ENCODE assay signal across 21 cellular contexts in genomic region chr7:112502700-112503099, GRCh38.
"Had no signal": no experiment of that assay in that cellular context is flagged by ENCODE, and none has a peak within 500 bp of the region (broad histone marks: within the 10 kb centered on the region; RNA-seq: fewer than 3 reads in every experiment).

No MANE protein-coding gene starts in this region.

- H3K36me3 Mint-ChIP-seq: immature natural killer cell; mesothelial cell of epicardium; naive thymus-derived CD4-positive, alpha-beta T cell had no signal

- H3K4me1 Mint-ChIP-seq: immature natural killer cell; naive thymus-derived CD4-positive, alpha-beta T cell had no signal

- H3K27ac Mint-ChIP-seq: immature natural killer cell; mesothelial cell of epicardium; naive thymus-derived CD4-positive, alpha-beta T cell had no signal

- H3K9me3 Mint-ChIP-seq: immature natural killer cell; mesothelial cell of epicardium; naive thymus-derived CD4-positive, alpha-beta T cell had no signal

- H3K36me3 ChIP-seq: colonic mucosa, gastroesophageal sphincter, heart left ventricle, left lung, lower lobe of right lung had no signal

- ATAC-seq: gastroesophageal sphincter; heart left ventricle; left lung; left ventricle myocardium superior; lower lobe of right lung; mucosa of descending colon; naive thymus-derived CD4-positive, alpha-beta T cell had no signal

- H3K27ac ChIP-seq: colonic mucosa, dorsolateral prefrontal cortex, epithelial cell of prostate, foreskin keratinocyte, gastroesophageal sphincter, left lung, lower lobe of right lung had no signal

- H3K9me3 ChIP-seq: colonic mucosa, gastroesophageal sphincter, heart left ventricle, left lung, lower lobe of right lung, mucosa of descending colon had no signal

- DNase-seq: colonic mucosa; cortex of kidney; dermis blood vessel endothelial cell; dorsolateral prefrontal cortex; effector CD4-positive, alpha-beta T cell; effector memory CD4-positive, alpha-beta T cell; heart left ventricle; hypothalamus; immature natural killer cell; left cardiac atrium; left lung; left ventricle myocardium superior; lower lobe of right lung; mesenchymal stem cell; mucosa of descending colon; naive thymus-derived CD4-positive, alpha-beta T cell had no signal

- H3K27me3 ChIP-seq: colonic mucosa, dorsolateral prefrontal cortex, gastroesophageal sphincter, heart left ventricle, hepatocyte, left lung had no signal

- H3K4me3 ChIP-seq: colonic mucosa, dorsolateral prefrontal cortex, gastroesophageal sphincter, heart left ventricle, hepatocyte, left lung, lower lobe of right lung, mucosa of descending colon had no signal

- H3K4me1 ChIP-seq: colonic mucosa, foreskin keratinocyte, gastroesophageal sphincter, left lung, lower lobe of right lung had no signal

- H3K4me3 Mint-ChIP-seq: immature natural killer cell; mesothelial cell of epicardium; naive thymus-derived CD4-positive, alpha-beta T cell had no signal
